In the genomic region with DNA sequence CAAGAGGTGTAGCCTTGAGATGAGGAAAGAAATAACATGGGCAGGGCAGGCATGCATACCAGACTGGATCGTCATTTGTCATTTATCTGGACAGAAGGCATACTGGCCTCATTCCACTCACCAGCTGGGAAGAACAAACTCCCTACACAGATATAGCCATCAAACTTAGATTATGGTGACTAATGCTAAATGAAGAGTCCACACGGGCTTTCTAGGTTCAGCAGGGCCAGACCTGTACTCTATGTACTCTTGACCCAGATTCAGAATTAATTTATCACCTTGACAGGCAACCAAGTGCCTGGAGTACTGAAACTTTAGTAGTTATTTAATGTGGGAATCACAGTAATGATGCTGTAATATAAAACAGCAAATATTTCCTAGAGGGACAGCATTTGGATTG, we compare ENCODE assay signal across 10 cellular contexts. TPM values are rescaled to one million over a fixed set of nuclear protein-coding genes. Genes with fewer than 3 reads are reported as not detected.
DNase-seq lines count a peak whose midpoint lies in the region; FAIRE-seq and TF ChIP-seq lines count a peak whose summit lies in the region.
"Had no signal": no experiment of that assay in that cellular context is flagged by ENCODE, and none has a peak within 500 bp of the region (broad histone marks: within the 10 kb centered on the region; RNA-seq: fewer than 3 reads in every experiment).

No MANE protein-coding gene starts in this region.

- H4K20me1 ChIP-seq in astrocyte (ENCODE audit: insufficient read depth, low read length) (peaks cover 26% of the 10 kb centered on the region), neural progenitor cell (ENCODE audit: low read depth) (no peaks in the 10 kb centered on the region)

- H2AFZ ChIP-seq in astrocyte (ENCODE audit: low read depth, low read length) (no peak overlapping the region), neural progenitor cell (replicated peaks) (no peak overlapping the region)

- peak overlapping the region; percentile 23 for H3K9ac ChIP-seq in astrocyte (ENCODE audit: low read length)
- H3K9ac ChIP-seq in neural progenitor cell: no peak overlapping the region

- no peaks in the 10 kb centered on the region for H3K36me3 ChIP-seq in astrocyte (ENCODE audit: insufficient read depth, low read length)
- no peaks in the 10 kb centered on the region for H3K36me3 ChIP-seq in neural progenitor cell
- H3K36me3 ChIP-seq: neutrophil had no signal

- TF ChIP-seq CTCF in astrocyte (IDR thresholded peaks at IDR 0.05; ENCODE audit: insufficient read depth, low read depth, low read length) (no peak), neural progenitor cell (IDR thresholded peaks at IDR 0.05) (no peak)

- H3K36me3 Mint-ChIP-seq in astrocyte (ENCODE audit: low read depth, unreplicated experiment) (peaks cover 4% of the 10 kb centered on the region), neural progenitor cell (no peaks in the 10 kb centered on the region)

- H3K9me3 Mint-ChIP-seq in astrocyte (ENCODE audit: unreplicated experiment) (no peaks in the 10 kb centered on the region), neural progenitor cell (no peaks in the 10 kb centered on the region)

- peak; percentile 97 for FAIRE-seq in astrocyte (lab: Jason Lieb, UNC)

- H3F3A ChIP-seq in neural progenitor cell (ENCODE audit: low read depth): no peaks in the 10 kb centered on the region

- H3K27ac ChIP-seq in astrocyte (ENCODE audit: low read depth, low read length): peak overlapping the region; percentile 25
- H3K27ac ChIP-seq in substantia nigra (ENCODE audit: low read depth, low read length, poor library complexity, severe bottlenecking): peak overlapping the region; percentile 47
- H3K27ac ChIP-seq in neural progenitor cell: no peak overlapping the region
- H3K27ac ChIP-seq: neutrophil had no signal

- DNase-seq in HS-5 (ENCODE audit: low read depth) (peak; percentile 91), astrocyte (ENCODE audit: low read depth) (peak; percentile 96), iPS-NIHi11 (ENCODE audit: low spot score) (peak; percentile 24), substantia nigra (lab: John Stamatoyannopoulos, UW) (no peak), hypothalamus (lab: John Stamatoyannopoulos, UW) (no peak), neural progenitor cell (ENCODE audit: low spot score) (no peak), GDM1 (lab: John Stamatoyannopoulos, UW) (no peak)
- DNase-seq: activated CD4-positive, alpha-beta T cell treated with anti-CD3 and anti-CD28 coated beads for 48 hours; NCI-H187 treated with DMSO at 0.1 percent for 48 hours had no signal

- H3K4me3 Mint-ChIP-seq in astrocyte (ENCODE audit: unreplicated experiment) (peak overlapping the region; percentile 60), neural progenitor cell (no peak overlapping the region)

- H3K4me1 Mint-ChIP-seq in astrocyte (ENCODE audit: low read depth, unreplicated experiment) (peaks cover 70% of the 10 kb centered on the region), neural progenitor cell (no peaks in the 10 kb centered on the region)

- H3K79me2 ChIP-seq in astrocyte (ENCODE audit: insufficient read depth, low read length) (peaks cover 78% of the 10 kb centered on the region), neural progenitor cell (ENCODE audit: low read depth) (no peaks in the 10 kb centered on the region)

- H3K27ac Mint-ChIP-seq in astrocyte (ENCODE audit: unreplicated experiment) (peak overlapping the region; percentile 98), neural progenitor cell (no peak overlapping the region)

- H3K9me3 ChIP-seq in astrocyte (ENCODE audit: insufficient read depth, low read depth, low read length) (no peaks in the 10 kb centered on the region), neural progenitor cell (ENCODE audit: low read depth) (no peaks in the 10 kb centered on the region)
- H3K9me3 ChIP-seq: neutrophil had no signal

- H3K27me3 Mint-ChIP-seq in astrocyte (ENCODE audit: low read depth, unreplicated experiment) (no peaks in the 10 kb centered on the region), neural progenitor cell (ENCODE audit: insufficient read depth, low read depth) (no peaks in the 10 kb centered on the region)

- H3K4me3 ChIP-seq in astrocyte (ENCODE audit: insufficient read depth, low read depth, low read length) (no peak overlapping the region), neural progenitor cell (no peak overlapping the region)

- H3K4me2 ChIP-seq in astrocyte (ENCODE audit: low read length) (peak overlapping the region; percentile 52), neural progenitor cell (no peak overlapping the region)

- H3K4me1 ChIP-seq in astrocyte (ENCODE audit: insufficient read depth, low read length) (peaks cover 50% of the 10 kb centered on the region), neural progenitor cell (no peaks in the 10 kb centered on the region)

- no peaks in the 10 kb centered on the region for H3K27me3 ChIP-seq in astrocyte (ENCODE audit: insufficient read depth, low read length)
- no peaks in the 10 kb centered on the region for H3K27me3 ChIP-seq in neural progenitor cell
- H3K27me3 ChIP-seq: neutrophil had no signal

RNA-seq across cellular contexts. Expression of a gene that starts 15.3 kb away (rescaled TPM):
- total RNA-seq in astrocyte (21.3 and 27.7 TPM in 2 replicates), neural progenitor cell (ENCODE audit: low replicate concordance) (31.2 and 41.5 TPM in 2 replicates)

Comparison
In these comparisons a context has a peak if more than half of its experiments do, and no peak if none do; other contexts are left out.
1. DNase-seq: peak in HS-5 (single experiment), astrocyte (single experiment) and iPS-NIHi11 (single experiment); none in substantia nigra (0 of 49), hypothalamus (0 of 51), neural progenitor cell (single experiment) and GDM1 (single experiment).